Comparison of ENCODE assay signal across 21 cellular contexts in the genomic region with DNA sequence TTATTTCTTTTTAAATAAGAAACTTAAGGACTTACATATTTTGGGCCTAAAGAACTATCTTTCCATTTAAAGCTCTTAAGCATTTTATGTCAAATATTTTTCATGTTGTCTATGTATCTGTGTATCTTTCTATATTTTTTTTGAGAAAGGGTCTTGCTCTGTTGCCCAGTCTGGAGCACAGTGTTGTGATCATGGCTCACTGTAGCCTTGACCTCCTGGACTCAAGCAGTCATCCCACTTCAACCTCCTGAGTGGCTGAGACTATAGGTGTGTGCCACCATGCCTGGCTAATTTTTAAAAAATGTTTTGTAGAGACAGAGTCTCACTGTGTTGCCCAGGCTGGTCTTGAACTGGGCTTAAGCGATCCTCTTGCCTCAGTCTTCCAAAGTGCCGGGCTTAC. TPM values are rescaled to one million over a fixed set of nuclear protein-coding genes. Genes with fewer than 3 reads are reported as not detected.
DNase-seq lines count a peak whose midpoint lies in the region; ATAC-seq and TF ChIP-seq lines count a peak whose summit lies in the region.
"Had no signal": no experiment of that assay in that cellular context is flagged by ENCODE, and none has a peak within 500 bp of the region (broad histone marks: within the 10 kb centered on the region; RNA-seq: fewer than 3 reads in every experiment).

No MANE protein-coding gene starts in this region.

- no peak overlapping the region for H3K4me3 Mint-ChIP-seq in activated T-cell treated with anti-CD3 and anti-CD28 coated beads, Interleukin-2, amount 50 U/mL, for 24 hours
- H3K4me3 Mint-ChIP-seq in WTC11 (no peak overlapping the region), chondrocyte (ENCODE audit: unreplicated experiment) (no peak overlapping the region)
- no peak overlapping the region for H3K4me3 Mint-ChIP-seq in naive thymus-derived CD8-positive, alpha-beta T cell
- H3K4me3 Mint-ChIP-seq: B cell; CD4-positive, CD25-positive, alpha-beta regulatory T cell; CD8-positive, alpha-beta T cell; GM23338; H9; HFFc6 had no signal

- H3K4me1 ChIP-seq in transverse colon, result peaks cover 0 to 3% (median 3%) of the 10 kb centered on the region in 4 donors

- TF ChIP-seq CTCF in WTC11 (IDR thresholded peaks at IDR 0.05) (no peak), chondrocyte (IDR thresholded peaks at IDR 0.05) (no peak), transverse colon (IDR thresholded peaks at IDR 0.05) (no peak)

- peaks cover 0 to 69% (median 28%) of the 10 kb centered on the region in 4 donors for H3K36me3 ChIP-seq in transverse colon

- POLR2A ChIA-PET in WTC11 (lab: Charles Lee), result no interaction called here
- POLR2A ChIA-PET in naive thymus-derived CD8-positive, alpha-beta T cell (lab: Charles Lee), result interaction anchor here (1.0 kb wide), 1 partner anchor 8 kb away, joined by 3 read pairs; the partner anchor contains the start of gene STT3A

- no peaks in the 10 kb centered on the region for H3K9me3 Mint-ChIP-seq in activated T-cell treated with anti-CD3 and anti-CD28 coated beads, Interleukin-2, amount 50 U/mL, for 24 hours
- no peaks in the 10 kb centered on the region for H3K9me3 Mint-ChIP-seq in WTC11
- no peaks in the 10 kb centered on the region for H3K9me3 Mint-ChIP-seq in chondrocyte (ENCODE audit: low read depth)
- H3K9me3 Mint-ChIP-seq in naive thymus-derived CD8-positive, alpha-beta T cell, result no peaks in the 10 kb centered on the region
- H3K9me3 Mint-ChIP-seq: CD4-positive, CD25-positive, alpha-beta regulatory T cell; CD8-positive, alpha-beta T cell; GM23338; H9; HFFc6 had no signal

- H3K27ac Mint-ChIP-seq in activated T-cell treated with anti-CD3 and anti-CD28 coated beads, Interleukin-2, amount 50 U/mL, for 24 hours, result peak overlapping the region; percentile 22
- H3K27ac Mint-ChIP-seq in WTC11 (no peak overlapping the region), chondrocyte (ENCODE audit: unreplicated experiment) (peak overlapping the region; percentile 22)
- H3K27ac Mint-ChIP-seq in naive thymus-derived CD8-positive, alpha-beta T cell, result no peak overlapping the region
- H3K27ac Mint-ChIP-seq: B cell; CD4-positive, CD25-positive, alpha-beta regulatory T cell; CD8-positive, alpha-beta T cell; GM23338; H9; HFFc6 had no signal

- no peak for TF ChIP-seq EP300 in transverse colon (IDR thresholded peaks at IDR 0.05; ENCODE audit: low read depth)

- CTCF ChIA-PET in WTC11 (lab: Charles Lee), result no interaction called here

- ATAC-seq in WTC11, result no peak
- no peak for ATAC-seq in naive thymus-derived CD8-positive, alpha-beta T cell
- ATAC-seq: CD8-positive, alpha-beta T cell; GM12878; GM23338; HCT116 had no signal

- intact Hi-C loops in transverse colon (cut with DNase I; ENCODE audit: low total_unique reads), result no loop called here

- H3K9me3 ChIP-seq in transverse colon, result no peaks in the 10 kb centered on the region
- H3K9me3 ChIP-seq: BLaER1, Caco-2 had no signal

- in situ Hi-C loops in transverse colon (cut with MboI; ENCODE audit: low pct_ligation_motif_present in 1 of 4, low pct_unique_long_range_greater_than_20kb in 1 of 4, low sequenced_read_pairs in 3 of 4), result loop anchor here in 2 of 4 donors (25.0 kb wide), 2 partner anchors 287 to 612 kb away; partner anchors contain the start of genes FAM118B (in 1 of the 2), HYLS1 (in 1 of the 2) and RPUSD4 (in 1 of the 2)

- H3K36me3 Mint-ChIP-seq in activated T-cell treated with anti-CD3 and anti-CD28 coated beads, Interleukin-2, amount 50 U/mL, for 24 hours (ENCODE audit: low read depth), result peaks cover 93% of the 10 kb centered on the region
- peaks cover 70% of the 10 kb centered on the region for H3K36me3 Mint-ChIP-seq in WTC11
- peaks cover 40% of the 10 kb centered on the region for H3K36me3 Mint-ChIP-seq in chondrocyte (ENCODE audit: low read depth)
- peaks cover 0 to 88% (median 11%) of the 10 kb centered on the region in 3 donors for H3K36me3 Mint-ChIP-seq in naive thymus-derived CD8-positive, alpha-beta T cell

- H3K4me3 ChIP-seq in transverse colon, result no peak overlapping the region
- H3K4me3 ChIP-seq: BLaER1, GM12878, GM23338 had no signal

- no peaks in the 10 kb centered on the region for H3K27me3 ChIP-seq in transverse colon
- H3K27me3 ChIP-seq: BLaER1 had no signal

- peaks cover 14% of the 10 kb centered on the region for H3K4me1 Mint-ChIP-seq in activated T-cell treated with anti-CD3 and anti-CD28 coated beads, Interleukin-2, amount 50 U/mL, for 24 hours (ENCODE audit: low read depth)
- H3K4me1 Mint-ChIP-seq in WTC11, result no peaks in the 10 kb centered on the region
- H3K4me1 Mint-ChIP-seq in chondrocyte (ENCODE audit: low read depth), result peaks cover 29% of the 10 kb centered on the region
- peaks cover 8 to 18% (median 12%) of the 10 kb centered on the region in 4 donors for H3K4me1 Mint-ChIP-seq in naive thymus-derived CD8-positive, alpha-beta T cell
- H3K4me1 Mint-ChIP-seq: GM23338, H9 had no signal

- WGBS in transverse colon (ENCODE audit: low coverage in 1 of 2), 2 donors, result 98 to 100% methylated on average over 1 to 2 of the region's 2 CpGs

- no peak for TF ChIP-seq POLR2A in transverse colon (IDR thresholded peaks at IDR 0.05)

- no peak for DNase-seq in activated T-cell treated with anti-CD3 and anti-CD28 coated beads, Interleukin-2, amount 50 U/mL, for 24 hours
- DNase-seq in activated T-cell treated with anti-CD3 and anti-CD28 coated beads, Interleukin-2, amount 50 U/mL, for 1 hour, result no peak
- DNase-seq in WTC11 (ENCODE audit: low spot score) (no peak), chondrocyte (ENCODE audit: low spot score) (no peak), transverse colon (no peak), T-helper 2 cell (no peak)
- DNase-seq in naive thymus-derived CD8-positive, alpha-beta T cell, result no peak
- DNase-seq: Caco-2; CD4-positive, CD25-positive, alpha-beta regulatory T cell; CD8-positive, alpha-beta T cell; DMS153; DND-41; H9; HFFc6 had no signal

- H3K27me3 Mint-ChIP-seq in activated T-cell treated with anti-CD3 and anti-CD28 coated beads, Interleukin-2, amount 50 U/mL, for 24 hours, result no peaks in the 10 kb centered on the region
- H3K27me3 Mint-ChIP-seq in WTC11 (ENCODE audit: low read depth) (no peaks in the 10 kb centered on the region), chondrocyte (ENCODE audit: low read depth) (no peaks in the 10 kb centered on the region)
- H3K27me3 Mint-ChIP-seq in naive thymus-derived CD8-positive, alpha-beta T cell, result no peaks in the 10 kb centered on the region
- H3K27me3 Mint-ChIP-seq: B cell; CD4-positive, CD25-positive, alpha-beta regulatory T cell had no signal

- H3K27ac ChIP-seq in transverse colon, result no peak overlapping the region
- H3K27ac ChIP-seq: 22Rv1, BLaER1, C4-2B had no signal

TF ChIP-seq in WTC11, 78 proteins besides CTCF, POLR2A, EP300 and RAD21:
- TF ChIP-seq ZNF121 (CRISPR knock-in tag; IDR thresholded peaks at IDR 0.05), result peak; percentile 48; the same call in 1 of the 2 replicates
- TF ChIP-seq, protein P1, sequence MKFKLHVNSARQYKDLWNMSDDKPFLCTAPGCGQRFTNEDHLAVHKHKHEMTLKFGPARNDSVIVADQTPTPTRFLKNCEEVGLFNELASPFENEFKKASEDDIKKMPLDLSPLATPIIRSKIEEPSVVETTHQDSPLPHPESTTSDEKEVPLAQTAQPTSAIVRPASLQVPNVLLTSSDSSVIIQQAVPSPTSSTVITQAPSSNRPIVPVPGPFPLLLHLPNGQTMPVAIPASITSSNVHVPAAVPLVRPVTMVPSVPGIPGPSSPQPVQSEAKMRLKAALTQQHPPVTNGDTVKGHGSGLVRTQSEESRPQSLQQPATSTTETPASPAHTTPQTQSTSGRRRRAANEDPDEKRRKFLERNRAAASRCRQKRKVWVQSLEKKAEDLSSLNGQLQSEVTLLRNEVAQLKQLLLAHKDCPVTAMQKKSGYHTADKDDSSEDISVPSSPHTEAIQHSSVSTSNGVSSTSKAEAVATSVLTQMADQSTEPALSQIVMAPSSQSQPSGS (CRISPR knock-in tag; IDR thresholded peaks at IDR 0.05; ENCODE audit: borderline replicate concordance, low read depth), result no peak

RNA-seq across cellular contexts. Expression of gene STT3A, which starts 8.0 kb away (rescaled TPM):
- total RNA-seq in WTC11 (2021), result 139 to 146 TPM (median 144 TPM) in 3 replicates
- total RNA-seq in chondrocyte, result 247 to 286 TPM (median 252 TPM) in 3 replicates
- total RNA-seq in naive thymus-derived CD8-positive, alpha-beta T cell, result 10 to 100 TPM; 57.0 to 64.5 TPM
- polyA plus RNA-seq in naive thymus-derived CD8-positive, alpha-beta T cell, result 10 to 100 TPM; 36.8 to 53.4 (median 40.1) TPM
- 10 to 100 TPM; 21.7 to 73.2 (median 64.3) TPM for total RNA-seq in transverse colon

RNA-seq across cellular contexts. Expression of gene CHEK1, which starts 24.3 kb away (rescaled TPM):
- total RNA-seq in WTC11 (2021) (99.9 to 111 TPM (median 101 TPM) in 3 replicates), chondrocyte (18.3 to 28.4 TPM (median 23.5 TPM) in 3 replicates), transverse colon (100 to 1,000 TPM in 1 of 4 donors, 1 to 10 TPM in 2, under 1 TPM in 1; 0.37 to 194 (median 4.3) TPM)
- total RNA-seq in naive thymus-derived CD8-positive, alpha-beta T cell, result 1 to 10 TPM; 2.0 to 2.1 TPM
- polyA plus RNA-seq in naive thymus-derived CD8-positive, alpha-beta T cell, result 1 to 10 TPM; 1.0 to 2.1 (median 1.3) TPM

RNA-seq across cellular contexts. Expression of gene EI24, which starts 31.4 kb away (rescaled TPM):
- total RNA-seq in WTC11 (2021), result 120 to 130 TPM (median 126 TPM) in 3 replicates
- total RNA-seq in chondrocyte, result 88.6 to 95.0 TPM (median 91.1 TPM) in 3 replicates
- total RNA-seq in naive thymus-derived CD8-positive, alpha-beta T cell, result 10 to 100 TPM; 34.6 to 39.4 TPM
- 10 to 100 TPM; 56.0 to 84.4 (median 74.0) TPM for polyA plus RNA-seq in naive thymus-derived CD8-positive, alpha-beta T cell
- total RNA-seq in transverse colon, result 100 to 1,000 TPM in 1 of 4 donors, 10 to 100 TPM in 3; 53.9 to 107 (median 80.4) TPM

Comparison
In these comparisons a context has a peak if more than half of its experiments do, and no peak if none do; other contexts are left out.
1. H3K27ac Mint-ChIP-seq: peak in activated T-cell treated with anti-CD3 and anti-CD28 coated beads, Interleukin-2, amount 50 U/mL, for 24 hours (single experiment) and chondrocyte (single experiment); none in WTC11 (single experiment) and naive thymus-derived CD8-positive, alpha-beta T cell (0 of 10).